25 cellular contexts compared by ENCODE assay signal in the genomic region with DNA sequence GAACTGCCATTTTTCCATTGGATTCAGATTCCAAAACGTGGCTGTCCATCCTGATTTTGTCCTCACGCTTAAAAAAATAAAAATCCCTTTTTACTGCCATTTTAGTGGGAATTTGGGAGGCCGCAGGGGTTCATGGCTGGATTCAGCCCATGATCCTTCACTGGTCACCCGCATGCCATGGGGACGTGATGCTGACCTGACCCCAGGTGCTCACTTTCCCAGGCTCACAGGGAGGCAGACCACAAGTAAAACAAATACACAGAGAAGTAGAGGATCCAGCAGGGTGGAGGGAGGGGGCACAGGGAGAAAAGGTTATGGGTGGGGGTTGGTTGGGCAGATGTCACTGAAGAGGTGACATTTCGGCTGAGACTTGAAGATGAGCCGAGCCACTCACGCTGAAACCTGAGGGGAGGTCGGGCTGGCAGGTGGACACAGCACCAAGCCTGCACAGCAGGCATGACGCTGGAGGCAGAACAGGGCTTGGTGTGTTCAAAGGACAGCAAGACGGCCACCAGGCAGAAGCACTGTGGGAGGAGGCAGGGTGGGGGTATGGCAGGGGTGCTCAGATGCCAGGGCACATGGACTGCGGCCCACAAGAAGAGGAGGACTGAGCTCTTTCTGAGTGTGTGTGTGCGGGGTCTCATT. TPM values are rescaled to one million over a fixed set of nuclear protein-coding genes. Genes with fewer than 3 reads are reported as not detected.
DNase-seq lines count a peak whose midpoint lies in the region; ATAC-seq and TF ChIP-seq lines count a peak whose summit lies in the region.
"Had no signal": no experiment of that assay in that cellular context is flagged by ENCODE, and none has a peak within 500 bp of the region (broad histone marks: within the 10 kb centered on the region; RNA-seq: fewer than 3 reads in every experiment).

No MANE protein-coding gene starts in this region.

- peaks cover 13% of the 10 kb centered on the region for H3K4me1 ChIP-seq in body of pancreas
- H3K4me1 ChIP-seq in mesenchymal stem cell (ENCODE audit: control insufficient read depth, insufficient read depth, low read depth, low read length), result peaks cover 1% of the 10 kb centered on the region
- H3K4me1 ChIP-seq: SJCRH30 had no signal

- no peak overlapping the region for H3K4me3 ChIP-seq in body of pancreas
- H3K4me3 ChIP-seq in mesenchymal stem cell (ENCODE audit: insufficient read depth in 1 of 2, low read depth in 1 of 2, low read length in 2 of 2), result no peak overlapping the region
- H3K4me3 ChIP-seq: SJCRH30 had no signal

- H3K27me3 ChIP-seq in body of pancreas (no peaks in the 10 kb centered on the region), mesenchymal stem cell (ENCODE audit: control insufficient read depth in 1 of 2, insufficient read depth in 1 of 2, low read length in 2 of 2) (peaks cover 25 to 51% of the 10 kb centered on the region in 2 experiments)
- H3K27me3 ChIP-seq: SJCRH30 had no signal

- no peak overlapping the region for H2BK5ac ChIP-seq in mesenchymal stem cell (ENCODE audit: low read depth, low read length, poor library complexity, severe bottlenecking)

- no peak overlapping the region for H4K8ac ChIP-seq in mesenchymal stem cell (ENCODE audit: low read length)

- no peak overlapping the region for H3K23ac ChIP-seq in mesenchymal stem cell (ENCODE audit: low read length in 2 of 2)

- in situ Hi-C loops in KBM-7 (cut with MboI; ENCODE audit: low pct_unique_long_range_greater_than_20kb, low sequenced_read_pairs), result loop anchor here (25.0 kb wide), 1 partner anchor 702 kb away; a partner anchor contains a TSS

- no peak overlapping the region for H2AFZ ChIP-seq in mesenchymal stem cell (ENCODE audit: low read depth, low read length)

- ATAC-seq in body of pancreas, result peak; percentile 78
- ATAC-seq in stimulated activated effector memory CD8-positive, alpha-beta T cell treated with anti-CD3 and anti-CD28 coated beads, Interleukin-12 subunit alpha, Interleukin-12 subunit beta, amount 100 ng/mL, for 72 hours, result no peak
- ATAC-seq in HG03521 (IDR thresholded peaks at IDR 0.05; ENCODE audit: unreplicated experiment), result no peak
- no peak for ATAC-seq in HG03139 (IDR thresholded peaks at IDR 0.05; ENCODE audit: unreplicated experiment)
- ATAC-seq: SK-N-SH treated with all-trans-retinoic acid at 6 μM for 48 hours had no signal

- CTCF ChIA-PET in activated naive CD4-positive, alpha-beta T cell treated with anti-CD3 and anti-CD28 coated beads for 36 hours (lab: Charles Lee), result interaction anchor here (1.6 kb wide), 1 partner anchor 11 kb away, joined by 10 read pairs; no protein-coding TSS in a partner anchor
- CTCF ChIA-PET in activated naive CD4-positive, alpha-beta T cell treated with anti-CD3 and anti-CD28 coated beads, Interleukin-2, amount 10 ng/mL, durations not matched to agents 7 days and 5 days (lab: Charles Lee), result interaction anchor here (0.7 to 1.0 kb wide), 2 partner anchors 9 to 178 kb away, joined by 3 to 5 read pairs; no protein-coding TSS in a partner anchor

- H3K4me3 Mint-ChIP-seq in activated naive CD4-positive, alpha-beta T cell treated with anti-CD3 and anti-CD28 coated beads for 36 hours, result no peak overlapping the region
- no peak overlapping the region for H3K4me3 Mint-ChIP-seq in activated naive CD4-positive, alpha-beta T cell treated with anti-CD3 and anti-CD28 coated beads, Interleukin-2, amount 10 ng/mL, durations not matched to agents 7 days and 5 days
- H3K4me3 Mint-ChIP-seq in stimulated activated effector memory CD8-positive, alpha-beta T cell treated with anti-CD3 and anti-CD28 coated beads, Interleukin-12 subunit alpha, Interleukin-12 subunit beta, amount 100 ng/mL, for 72 hours, result no peak overlapping the region

- no peak for DNase-seq in activated naive CD4-positive, alpha-beta T cell treated with anti-CD3 and anti-CD28 coated beads for 36 hours
- no peak for DNase-seq in activated naive CD4-positive, alpha-beta T cell treated with anti-CD3 and anti-CD28 coated beads, Interleukin-2, amount 10 ng/mL, durations not matched to agents 7 days and 5 days
- DNase-seq in body of pancreas (peak; percentile 65 to 82 (median 77)), mesenchymal stem cell (no peak), KBM-7 (no peak)
- no peak for DNase-seq in stimulated activated effector memory CD8-positive, alpha-beta T cell treated with anti-CD3 and anti-CD28 coated beads, Interleukin-12 subunit alpha, Interleukin-12 subunit beta, amount 100 ng/mL, for 72 hours (ENCODE audit: low spot score in 2 of 2)
- DNase-seq: 8988T; ACHN; CD4-positive, CD25-positive, alpha-beta regulatory T cell; DMS53; HCEC 1CT; Kasumi-1; NCI-H1092 treated with DMSO at 0.1 percent for 48 hours; NCI-H1436; NCI-H187; NCI-H2171 treated with DMSO at 0.1 percent for 48 hours; NCI-H345; NCI-H510A treated with DMSO at 0.1 percent for 48 hours; NCI-H748 treated with DMSO at 0.1 percent for 48 hours; NK-92 treated with Interleukin-12 subunit alpha and Interleukin-12 subunit beta, amount 100 ng/mL, for 24 hours; PC-3; SJCRH30 had no signal

- no peak overlapping the region for H3K14ac ChIP-seq in mesenchymal stem cell (ENCODE audit: low read length in 2 of 2)

- H3K36me3 ChIP-seq in body of pancreas (replicated peaks in 1 of 2; ENCODE audit: insufficient read depth in 1 of 2, low read depth in 2 of 2), result peaks cover 10 to 12% of the 10 kb centered on the region in 2 donors
- peaks cover 18 to 20% of the 10 kb centered on the region in 2 experiments for H3K36me3 ChIP-seq in mesenchymal stem cell (ENCODE audit: control insufficient read depth in 1 of 2, insufficient read depth in 2 of 2, low read depth in 1 of 2, low read length in 2 of 2)

- peaks cover 8% of the 10 kb centered on the region for H3K79me1 ChIP-seq in mesenchymal stem cell (replicated peaks; ENCODE audit: low read length, poor library complexity, severe bottlenecking)

- H3K9me3 ChIP-seq in body of pancreas, result no peaks in the 10 kb centered on the region
- H3K9me3 ChIP-seq in mesenchymal stem cell (ENCODE audit: control insufficient read depth, low read length), result no peaks in the 10 kb centered on the region
- H3K9me3 ChIP-seq: SJCRH30 had no signal

- TF ChIP-seq POLR2A in body of pancreas (IDR thresholded peaks at IDR 0.05), result no peak

- H3K27ac Mint-ChIP-seq in activated naive CD4-positive, alpha-beta T cell treated with anti-CD3 and anti-CD28 coated beads for 36 hours, result peak overlapping the region; percentile 50
- H3K27ac Mint-ChIP-seq in activated naive CD4-positive, alpha-beta T cell treated with anti-CD3 and anti-CD28 coated beads, Interleukin-2, amount 10 ng/mL, durations not matched to agents 7 days and 5 days, result no peak overlapping the region
- H3K27ac Mint-ChIP-seq in stimulated activated effector memory CD8-positive, alpha-beta T cell treated with anti-CD3 and anti-CD28 coated beads, Interleukin-12 subunit alpha, Interleukin-12 subunit beta, amount 100 ng/mL, for 72 hours, result peak overlapping the region; percentile 52

- no peak overlapping the region for H3K9ac ChIP-seq in mesenchymal stem cell (ENCODE audit: low read length)

- no peak overlapping the region for H2BK120ac ChIP-seq in mesenchymal stem cell (ENCODE audit: low read depth, low read length)

- intact Hi-C loops in activated naive CD4-positive, alpha-beta T cell treated with anti-CD3 and anti-CD28 coated beads for 36 hours (cut with micrococcal nuclease), result no loop called here
- intact Hi-C loops in body of pancreas (cut with DNase I), result no loop called here

- H3K9me3 Mint-ChIP-seq in activated naive CD4-positive, alpha-beta T cell treated with anti-CD3 and anti-CD28 coated beads for 36 hours, result no peaks in the 10 kb centered on the region
- no peaks in the 10 kb centered on the region for H3K9me3 Mint-ChIP-seq in activated naive CD4-positive, alpha-beta T cell treated with anti-CD3 and anti-CD28 coated beads, Interleukin-2, amount 10 ng/mL, durations not matched to agents 7 days and 5 days
- H3K9me3 Mint-ChIP-seq in stimulated activated effector memory CD8-positive, alpha-beta T cell treated with anti-CD3 and anti-CD28 coated beads, Interleukin-12 subunit alpha, Interleukin-12 subunit beta, amount 100 ng/mL, for 72 hours, result no peaks in the 10 kb centered on the region

- no peak overlapping the region for H3K18ac ChIP-seq in mesenchymal stem cell (ENCODE audit: low read depth in 1 of 2, low read length in 2 of 2)

- H3K27ac ChIP-seq in body of pancreas, result peak overlapping the region in 3 of 4 donors; percentile 22 to 56 (median 32)
- H3K27ac ChIP-seq in mesenchymal stem cell (ENCODE audit: low read length, poor library complexity, severe bottlenecking), result no peak overlapping the region
- H3K27ac ChIP-seq: SJCRH30 had no signal

- WGBS in body of pancreas, 2 donors, result 38 to 47% methylated on average over 12 to 13 of the region's 13 CpGs
- 92% methylated on average over 13 of the region's 13 CpGs for WGBS in mesenchymal stem cell

- TF ChIP-seq CTCF in body of pancreas (IDR thresholded peaks at IDR 0.05), result no peak

- no peak overlapping the region for H3K4me2 ChIP-seq in mesenchymal stem cell (ENCODE audit: low read length, poor library complexity, severe bottlenecking)

- no peak overlapping the region for H2BK15ac ChIP-seq in mesenchymal stem cell (ENCODE audit: low read depth, poor library complexity, severe bottlenecking)

- H2AK5ac ChIP-seq in mesenchymal stem cell (ENCODE audit: low read length, severe bottlenecking), result no peak overlapping the region

- H4K91ac ChIP-seq in mesenchymal stem cell (ENCODE audit: low read length), result peak overlapping the region; percentile 43

- peaks cover 9% of the 10 kb centered on the region for H3K27me3 Mint-ChIP-seq in activated naive CD4-positive, alpha-beta T cell treated with anti-CD3 and anti-CD28 coated beads for 36 hours (ENCODE audit: low read depth)
- peaks cover 49% of the 10 kb centered on the region for H3K27me3 Mint-ChIP-seq in activated naive CD4-positive, alpha-beta T cell treated with anti-CD3 and anti-CD28 coated beads, Interleukin-2, amount 10 ng/mL, durations not matched to agents 7 days and 5 days

- H3K36me3 Mint-ChIP-seq in activated naive CD4-positive, alpha-beta T cell treated with anti-CD3 and anti-CD28 coated beads for 36 hours (ENCODE audit: low read depth), result peaks cover 21% of the 10 kb centered on the region
- H3K36me3 Mint-ChIP-seq in activated naive CD4-positive, alpha-beta T cell treated with anti-CD3 and anti-CD28 coated beads, Interleukin-2, amount 10 ng/mL, durations not matched to agents 7 days and 5 days, result peaks cover 15% of the 10 kb centered on the region
- H3K36me3 Mint-ChIP-seq in stimulated activated effector memory CD8-positive, alpha-beta T cell treated with anti-CD3 and anti-CD28 coated beads, Interleukin-12 subunit alpha, Interleukin-12 subunit beta, amount 100 ng/mL, for 72 hours, result peaks cover 25% of the 10 kb centered on the region

- H2BK12ac ChIP-seq in mesenchymal stem cell (ENCODE audit: low read length in 2 of 2), result no peak overlapping the region

- H3K4me1 Mint-ChIP-seq in activated naive CD4-positive, alpha-beta T cell treated with anti-CD3 and anti-CD28 coated beads for 36 hours (ENCODE audit: low read depth), result peaks cover 3% of the 10 kb centered on the region
- H3K4me1 Mint-ChIP-seq in activated naive CD4-positive, alpha-beta T cell treated with anti-CD3 and anti-CD28 coated beads, Interleukin-2, amount 10 ng/mL, durations not matched to agents 7 days and 5 days, result no peaks in the 10 kb centered on the region
- no peaks in the 10 kb centered on the region for H3K4me1 Mint-ChIP-seq in stimulated activated effector memory CD8-positive, alpha-beta T cell treated with anti-CD3 and anti-CD28 coated beads, Interleukin-12 subunit alpha, Interleukin-12 subunit beta, amount 100 ng/mL, for 72 hours

- no peak overlapping the region for H3K4ac ChIP-seq in mesenchymal stem cell (ENCODE audit: low read depth in 1 of 2, low read length in 2 of 2)

RNA-seq across cellular contexts. Expression of a gene that starts 10.7 kb away (rescaled TPM):
- 100 to 1,000 TPM; 563 to 568 TPM for total RNA-seq in activated naive CD4-positive, alpha-beta T cell treated with anti-CD3 and anti-CD28 coated beads for 36 hours
- total RNA-seq in body of pancreas, result 100 to 1,000 TPM; 259 to 291 TPM
- 933 TPM for polyA plus RNA-seq in mesenchymal stem cell (2013, experiment 1 of 2)
- 903 TPM for polyA plus RNA-seq in mesenchymal stem cell (2013, experiment 2 of 2)

RNA-seq across cellular contexts. Expression of a gene that starts 10.9 kb away (rescaled TPM):
- 10 to 100 TPM; 28.5 to 31.6 TPM for total RNA-seq in activated naive CD4-positive, alpha-beta T cell treated with anti-CD3 and anti-CD28 coated beads for 36 hours
- 10 to 100 TPM; 16.3 to 30.7 TPM for total RNA-seq in body of pancreas
- polyA plus RNA-seq in mesenchymal stem cell (2013, experiment 1 of 2), result 26.5 TPM
- polyA plus RNA-seq in mesenchymal stem cell (2013, experiment 2 of 2), result 26.0 TPM

RNA-seq across cellular contexts. Expression of a gene that starts 59.3 kb away (rescaled TPM):
- total RNA-seq in activated naive CD4-positive, alpha-beta T cell treated with anti-CD3 and anti-CD28 coated beads for 36 hours, result under 1 TPM; 0.50 to 0.64 TPM
- 1 to 10 TPM; 1.0 to 5.9 TPM for total RNA-seq in body of pancreas
- polyA plus RNA-seq in mesenchymal stem cell (2013, experiment 1 of 2), result 6.1 TPM
- polyA plus RNA-seq in mesenchymal stem cell (2013, experiment 2 of 2), result 6.5 TPM

Comparison
In these comparisons a context has a peak if more than half of its experiments do, and no peak if none do; other contexts are left out.
1. DNase-seq: peak in body of pancreas (4 of 4); none in activated naive CD4-positive, alpha-beta T cell treated with anti-CD3 and anti-CD28 coated beads for 36 hours (single experiment), activated naive CD4-positive, alpha-beta T cell treated with anti-CD3 and anti-CD28 coated beads, Interleukin-2, amount 10 ng/mL, durations not matched to agents 7 days and 5 days (single experiment), mesenchymal stem cell (single experiment), stimulated activated effector memory CD8-positive, alpha-beta T cell treated with anti-CD3 and anti-CD28 coated beads, Interleukin-12 subunit alpha, Interleukin-12 subunit beta, amount 100 ng/mL, for 72 hours (0 of 2) and KBM-7 (single experiment).